1 cellular context compared by ENCODE assay signal in the genomic region with DNA sequence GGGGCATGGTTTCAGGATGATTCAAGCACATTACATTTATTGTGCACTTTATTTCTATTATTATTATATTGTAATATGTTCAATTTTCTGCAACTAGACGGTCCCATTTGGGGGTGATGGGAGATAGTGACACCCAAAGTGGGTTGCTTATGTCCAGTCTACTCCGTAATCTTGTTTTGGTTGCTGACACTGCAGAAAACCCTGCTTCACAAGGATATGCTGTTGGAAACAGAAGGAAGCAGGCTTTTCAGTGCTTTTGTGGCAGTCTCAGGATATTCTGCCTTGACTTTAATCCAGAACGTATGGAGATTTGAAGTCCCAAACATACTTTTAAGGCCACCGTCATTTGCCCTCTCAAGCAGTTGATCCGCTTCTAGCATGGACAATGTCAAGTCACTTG.
TF ChIP-seq lines count a peak whose summit lies in the region.

No MANE protein-coding gene starts in this region.

TF ChIP-seq in IMR-90, 13 proteins besides CTCF, POLR2A, EP300 and RAD21 (continued from another document):
- TF ChIP-seq, protein P1, sequence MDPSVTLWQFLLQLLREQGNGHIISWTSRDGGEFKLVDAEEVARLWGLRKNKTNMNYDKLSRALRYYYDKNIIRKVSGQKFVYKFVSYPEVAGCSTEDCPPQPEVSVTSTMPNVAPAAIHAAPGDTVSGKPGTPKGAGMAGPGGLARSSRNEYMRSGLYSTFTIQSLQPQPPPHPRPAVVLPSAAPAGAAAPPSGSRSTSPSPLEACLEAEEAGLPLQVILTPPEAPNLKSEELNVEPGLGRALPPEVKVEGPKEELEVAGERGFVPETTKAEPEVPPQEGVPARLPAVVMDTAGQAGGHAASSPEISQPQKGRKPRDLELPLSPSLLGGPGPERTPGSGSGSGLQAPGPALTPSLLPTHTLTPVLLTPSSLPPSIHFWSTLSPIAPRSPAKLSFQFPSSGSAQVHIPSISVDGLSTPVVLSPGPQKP (IDR thresholded peaks at IDR 0.05; ENCODE audit: borderline replicate concordance, low read depth, low read length): no peak
- TF ChIP-seq SMC3 (IDR thresholded peaks at IDR 0.05; ENCODE audit: low read depth, low read length): no peak
- no peak for TF ChIP-seq CEBPB (IDR thresholded peaks at IDR 0.05; ENCODE audit: low read depth, low read length)
